ENCODE assay signal across 20 cellular contexts in genomic region chr14:36829547-36829946, GRCh38.
"Had no signal": no experiment of that assay in that cellular context is flagged by ENCODE, and none has a peak within 500 bp of the region (broad histone marks: within the 10 kb centered on the region; RNA-seq: fewer than 3 reads in every experiment).

No MANE protein-coding gene starts in this region.

- H3K4me2 ChIP-seq: hepatocyte had no signal

- H3K4me3 Mint-ChIP-seq: naive B cell; nephron; stimulated activated memory B cell treated with anti-CD40 and anti-IgM and Interleukin-4, amounts not matched to agents 10 μg/mL and 1 μg/mL and 100 μg/mL, for 72 hours; stimulated activated naive CD8-positive, alpha-beta T cell treated with anti-CD3 and anti-CD28 coated beads, Interleukin-15, amount 100 ng/mL, for 72 hours had no signal

- H3K9me3 ChIP-seq: colonic mucosa, pancreas, psoas muscle, right lobe of liver, testis, tibial nerve had no signal

- H3K4me1 ChIP-seq: colonic mucosa, foreskin keratinocyte, pancreas, psoas muscle, right lobe of liver, testis, tibial nerve had no signal

- H3K4me1 Mint-ChIP-seq: naive B cell; nephron; stimulated activated memory B cell treated with anti-CD40 and anti-IgM and Interleukin-4, amounts not matched to agents 10 μg/mL and 1 μg/mL and 100 μg/mL, for 72 hours; stimulated activated naive CD8-positive, alpha-beta T cell treated with anti-CD3 and anti-CD28 coated beads, Interleukin-15, amount 100 ng/mL, for 72 hours had no signal

- H3K36me3 ChIP-seq: colonic mucosa, pancreas, right lobe of liver, tibial nerve had no signal

- H2AFZ ChIP-seq: hepatocyte had no signal

- H3K27ac ChIP-seq: colonic mucosa, foreskin keratinocyte, hepatocyte, pancreas, psoas muscle, right lobe of liver, testis, tibial nerve had no signal

- H3K27ac Mint-ChIP-seq: naive B cell; nephron; stimulated activated memory B cell treated with anti-CD40 and anti-IgM and Interleukin-4, amounts not matched to agents 10 μg/mL and 1 μg/mL and 100 μg/mL, for 72 hours; stimulated activated naive CD8-positive, alpha-beta T cell treated with anti-CD3 and anti-CD28 coated beads, Interleukin-15, amount 100 ng/mL, for 72 hours had no signal

- H3K36me3 Mint-ChIP-seq: naive B cell; stimulated activated memory B cell treated with anti-CD40 and anti-IgM and Interleukin-4, amounts not matched to agents 10 μg/mL and 1 μg/mL and 100 μg/mL, for 72 hours had no signal

- H3K27me3 Mint-ChIP-seq: stimulated activated memory B cell treated with anti-CD40 and anti-IgM and Interleukin-4, amounts not matched to agents 10 μg/mL and 1 μg/mL and 100 μg/mL, for 72 hours; stimulated activated naive CD8-positive, alpha-beta T cell treated with anti-CD3 and anti-CD28 coated beads, Interleukin-15, amount 100 ng/mL, for 72 hours had no signal

- H3K79me2 ChIP-seq: hepatocyte had no signal

- H3K4me3 ChIP-seq: colonic mucosa, hepatocyte, pancreas, psoas muscle, right lobe of liver, testis, tibial nerve had no signal

- H3K27me3 ChIP-seq: colonic mucosa, foreskin keratinocyte, hepatocyte, pancreas, right lobe of liver, testis, tibial nerve had no signal

- H3K9me3 Mint-ChIP-seq: nephron; stimulated activated memory B cell treated with anti-CD40 and anti-IgM and Interleukin-4, amounts not matched to agents 10 μg/mL and 1 μg/mL and 100 μg/mL, for 72 hours had no signal

- DNase-seq: colonic mucosa; dermis blood vessel endothelial cell; foreskin keratinocyte; head of caudate nucleus; kidney; left colon; mesendoderm; naive B cell; occipital lobe; pancreas; psoas muscle; retina; right lobe of liver; stimulated activated CD4-positive, alpha-beta T cell treated with anti-CD3 and anti-CD28 coated beads, Interleukin-4, amount 100 ng/mL, for 24 hours; stimulated activated naive CD8-positive, alpha-beta T cell treated with anti-CD3 and anti-CD28 coated beads, Interleukin-15, amount 100 ng/mL, for 72 hours; testis had no signal
